ENCODE assay signal across 17 cellular contexts in genomic region chr4:148868207-148868606, GRCh38.
DNase-seq lines count a peak whose midpoint lies in the region; ATAC-seq, FAIRE-seq and TF ChIP-seq lines count a peak whose summit lies in the region.
"Had no signal": no experiment of that assay in that cellular context is flagged by ENCODE, and none has a peak within 500 bp of the region (broad histone marks: within the 10 kb centered on the region; RNA-seq: fewer than 3 reads in every experiment).

No MANE protein-coding gene starts in this region.

- POLR2A ChIA-PET in H1 (lab: Charles Lee; ENCODE audit: partially characterized antibody), result no interaction called here

- H3K27ac ChIP-seq in GM23338 (ENCODE audit: low read depth) (no peak overlapping the region), H1 (ENCODE audit: low read depth, low read length) (no peak overlapping the region)
- H3K27ac ChIP-seq: BLaER1 treated with 17β-estradiol and CSF1 and Interleukin-3, amounts not matched to agents 10 nM and 100 nM had no signal

- H3K9ac ChIP-seq in H1 (replicated peaks in 1 of 4; ENCODE audit: extremely low read depth in 1 of 4, low read depth in 3 of 4, low read length in 3 of 4), result no peak overlapping the region
- H3K9ac ChIP-seq: BLaER1 treated with 17β-estradiol and CSF1 and Interleukin-3, amounts not matched to agents 10 nM and 100 nM had no signal

- H3K9me3 ChIP-seq in H1 (ENCODE audit: insufficient read depth in 2 of 2, low read depth in 1 of 2, low read length in 1 of 2), result no peaks in the 10 kb centered on the region
- H3K9me3 ChIP-seq: BLaER1 treated with 17β-estradiol and CSF1 and Interleukin-3, amounts not matched to agents 10 nM and 100 nM had no signal

- in situ Hi-C loops in astrocyte of the cerebellum (cut with HindIII; ENCODE audit: low sequenced_read_pairs) (no loop called here), GM13976 (cut with MboI; ENCODE audit: low sequenced_read_pairs, unreplicated experiment) (no loop called here)

- no peaks in the 10 kb centered on the region for H3K79me1 ChIP-seq in H1 (ENCODE audit: low read depth, low read length)

- H2BK120ac ChIP-seq in H1 (replicated peaks; ENCODE audit: low read depth, low read length), result no peak overlapping the region

- H2BK12ac ChIP-seq in H1 (ENCODE audit: low read depth, low read length), result no peak overlapping the region

- no peaks in the 10 kb centered on the region for H4K20me1 ChIP-seq in GM23338 (replicated peaks; ENCODE audit: insufficient read depth)
- no peaks in the 10 kb centered on the region for H4K20me1 ChIP-seq in H1 (replicated peaks in 1 of 2; ENCODE audit: control insufficient read depth in 1 of 2, insufficient read depth in 2 of 2, low read length in 2 of 2)
- H4K20me1 ChIP-seq: BLaER1 treated with 17β-estradiol and CSF1 and Interleukin-3, amounts not matched to agents 10 nM and 100 nM had no signal

- H3K23me2 ChIP-seq in H1 (ENCODE audit: low read depth, low read length), result no peaks in the 10 kb centered on the region

- TF ChIP-seq EP300 in H1 (IDR thresholded peaks at IDR 0.05; ENCODE audit: borderline replicate concordance in 1 of 2, low read depth in 2 of 2, low read length in 2 of 2), result no peak

- H3K36me3 Mint-ChIP-seq in GM23338 (ENCODE audit: low read depth), result no peaks in the 10 kb centered on the region
- H3K36me3 Mint-ChIP-seq in type B pancreatic cell, result no peaks in the 10 kb centered on the region
- H3K36me3 Mint-ChIP-seq: CD4-positive, CD25-positive, alpha-beta regulatory T cell had no signal

- H3K27me3 ChIP-seq in GM23338 (ENCODE audit: insufficient read depth) (no peaks in the 10 kb centered on the region), H1 (replicated peaks in 1 of 4; ENCODE audit: control insufficient read depth in 3 of 4, extremely low read depth in 1 of 4, insufficient read depth in 3 of 4, low read length in 3 of 4) (no peaks in the 10 kb centered on the region)
- H3K27me3 ChIP-seq: BLaER1 treated with 17β-estradiol and CSF1 and Interleukin-3, amounts not matched to agents 10 nM and 100 nM had no signal

- ATAC-seq in GM23338 (no peak), GM18498 (IDR thresholded peaks at IDR 0.05; ENCODE audit: unreplicated experiment) (no peak)

- H2AK5ac ChIP-seq in H1 (ENCODE audit: low read depth, low read length), result no peak overlapping the region

- no peak for TF ChIP-seq RAD21 in H1 (IDR thresholded peaks at IDR 0.05 in 1 of 2, conservative IDR thresholded peaks at IDR 0.05 in 1 of 2; ENCODE audit: low read depth in 2 of 2, low read length in 2 of 2)

- H2AFZ ChIP-seq in GM23338 (peak overlapping the region; percentile 32; the same call in 1 of the 2 replicates), H1 (ENCODE audit: low read length) (0 out of 2 replicates have a peak overlapping the region, but pooled peaks have one; percentile 24)

- H3K4me3 ChIP-seq in GM23338 (no peak overlapping the region), astrocyte of the cerebellum (ENCODE audit: low read depth, low read length) (no peak overlapping the region), H1 (ENCODE audit: extremely low read depth in 1 of 4, insufficient read depth in 2 of 4, low read depth in 3 of 4, low read length in 4 of 4) (no peak overlapping the region)
- H3K4me3 ChIP-seq: BLaER1 treated with 17β-estradiol and CSF1 and Interleukin-3, amounts not matched to agents 10 nM and 100 nM had no signal

- H3K9me3 Mint-ChIP-seq in GM23338 (no peaks in the 10 kb centered on the region), type B pancreatic cell (no peaks in the 10 kb centered on the region)
- H3K9me3 Mint-ChIP-seq: H9 had no signal

- no peak overlapping the region for H3K4ac ChIP-seq in H1 (replicated peaks; ENCODE audit: insufficient read length, low read depth, low read length)

- H2BK5ac ChIP-seq in H1 (ENCODE audit: low read depth, low read length), result no peak overlapping the region

- H3K27ac Mint-ChIP-seq in GM23338 (no peak overlapping the region; the same call in 1 of the 2 replicates), type B pancreatic cell (no peak overlapping the region)
- H3K27ac Mint-ChIP-seq: CD4-positive, CD25-positive, alpha-beta regulatory T cell had no signal

- TF ChIP-seq CTCF in GM23338 (conservative IDR thresholded peaks at IDR 0.05; ENCODE audit: low read depth in 2 of 2), result no peak
- no peak for TF ChIP-seq CTCF in astrocyte of the cerebellum (IDR thresholded peaks at IDR 0.05; ENCODE audit: low read depth, low read length, missing control alignments)
- TF ChIP-seq CTCF in H1 (IDR thresholded peaks at IDR 0.05; ENCODE audit: control extremely low read depth in 1 of 3, insufficient read depth in 1 of 3, low read depth in 1 of 3, low read length in 3 of 3), result no peak
- TF ChIP-seq CTCF in type B pancreatic cell (conservative IDR thresholded peaks at IDR 0.05), result no peak
- no peak for TF ChIP-seq CTCF in GM13976 (IDR thresholded peaks at IDR 0.05; ENCODE audit: borderline replicate concordance, control extremely low read depth, extremely low read depth, insufficient read depth, missing control alignments)

- no peak overlapping the region for H2BK15ac ChIP-seq in H1 (ENCODE audit: low read length)

- WGBS in H1 (ENCODE audit: extremely low coverage in 1 of 2, insufficient coverage in 1 of 2, insufficient read length in 1 of 2, insufficient replicate concordance in 2 of 2, low coverage in 1 of 2, low lambda C conversion rate in 2 of 2, missing lambda C conversion rate in 1 of 2), 2 experiments, result 93% methylated on average over 8 of the region's 8 CpGs; no CpG with 5 or more reads in 1 of the 2 experiments

- H3K4me1 ChIP-seq in GM23338 (ENCODE audit: insufficient read depth) (peaks cover 7% of the 10 kb centered on the region), H1 (replicated peaks in 1 of 4; ENCODE audit: control insufficient read depth in 3 of 4, insufficient read depth in 4 of 4, low read length in 3 of 4) (no peaks in the 10 kb centered on the region)
- H3K4me1 ChIP-seq: BLaER1 treated with 17β-estradiol and CSF1 and Interleukin-3, amounts not matched to agents 10 nM and 100 nM had no signal

- H3K36me3 ChIP-seq in GM23338 (ENCODE audit: insufficient read depth) (no peaks in the 10 kb centered on the region), H1 (ENCODE audit: control insufficient read depth in 2 of 4, insufficient read depth in 4 of 4, low read length in 3 of 4) (no peaks in the 10 kb centered on the region)
- H3K36me3 ChIP-seq: BLaER1 treated with 17β-estradiol and CSF1 and Interleukin-3, amounts not matched to agents 10 nM and 100 nM had no signal

- no peak overlapping the region for H3K23ac ChIP-seq in H1 (ENCODE audit: insufficient read length)

- no peak overlapping the region for H4K8ac ChIP-seq in H1 (ENCODE audit: extremely low read depth, insufficient read depth, low read length)

- no peak overlapping the region for H3K18ac ChIP-seq in H1 (ENCODE audit: extremely low read depth, low read length)

- TF ChIP-seq POLR2A in H1 (IDR thresholded peaks at IDR 0.05; ENCODE audit: control extremely low read depth in 1 of 2, low read depth in 2 of 2, low read length in 2 of 2), result no peak

- no peak overlapping the region for H3K14ac ChIP-seq in H1 (ENCODE audit: insufficient read length)

- H3K4me2 ChIP-seq in GM23338 (no peak overlapping the region), H1 (ENCODE audit: insufficient read depth in 1 of 2, low read depth in 2 of 2, low read length in 2 of 2) (no peak overlapping the region)
- H3K4me2 ChIP-seq: BLaER1 treated with 17β-estradiol and CSF1 and Interleukin-3, amounts not matched to agents 10 nM and 100 nM had no signal

- H3K9me2 ChIP-seq in GM23338 (ENCODE audit: insufficient read depth), result peaks cover 6% of the 10 kb centered on the region; the same call in 1 of the 2 replicates

- FAIRE-seq in H1 (lab: Jason Lieb, UNC), result no peak
- FAIRE-seq: GM12891, GM19239 had no signal

- H3K27me3 Mint-ChIP-seq in GM23338 (ENCODE audit: insufficient read depth, low read depth, poor library complexity) (no peaks in the 10 kb centered on the region), type B pancreatic cell (no peaks in the 10 kb centered on the region)
- H3K27me3 Mint-ChIP-seq: CD4-positive, CD25-positive, alpha-beta regulatory T cell had no signal

- no peak overlapping the region for H3K4me3 Mint-ChIP-seq in GM23338
- no peak overlapping the region for H3K4me3 Mint-ChIP-seq in type B pancreatic cell
- H3K4me3 Mint-ChIP-seq: CD4-positive, CD25-positive, alpha-beta regulatory T cell; H9 had no signal

- CTCF ChIA-PET in H1 (lab: Charles Lee; ENCODE audit: partially characterized antibody), result no interaction called here

- H3K79me2 ChIP-seq in GM23338 (replicated peaks; ENCODE audit: insufficient read depth) (no peaks in the 10 kb centered on the region), H1 (ENCODE audit: control insufficient read depth in 1 of 2, insufficient read depth in 2 of 2, low read length in 2 of 2) (no peaks in the 10 kb centered on the region)

- H3K4me1 Mint-ChIP-seq in GM23338 (peaks cover 7% of the 10 kb centered on the region), type B pancreatic cell (ENCODE audit: unreplicated experiment) (no peaks in the 10 kb centered on the region)
- H3K4me1 Mint-ChIP-seq: CD4-positive, CD25-positive, alpha-beta regulatory T cell had no signal

- H4K91ac ChIP-seq in H1 (replicated peaks; ENCODE audit: insufficient read length, low read length), result no peak overlapping the region

- DNase-seq in GM23338 (ENCODE audit: low spot score), result no peak
- peak; percentile 93 for DNase-seq in astrocyte of the cerebellum (ENCODE audit: low read depth)
- DNase-seq in H1 (ENCODE audit: low read depth in 1 of 2, low spot score in 2 of 2), result no peak
- DNase-seq in smooth muscle cell of the brain vasculature (ENCODE audit: low read depth, low spot score), result peak; percentile 33
- DNase-seq in type B pancreatic cell (ENCODE audit: extremely low spot score, unreplicated experiment), result no peak
- no peak for DNase-seq in GM13976 (ENCODE audit: low spot score)
- DNase-seq: 8988T; AML-193; CD4-positive, CD25-positive, alpha-beta regulatory T cell; DMS53; H9; IMR-90; KBM-7 had no signal

- no peaks in the 10 kb centered on the region for H3F3A ChIP-seq in GM23338 (replicated peaks; ENCODE audit: low read depth)

- H3K56ac ChIP-seq in H1 (replicated peaks; ENCODE audit: insufficient read length, low read depth, low read length), result no peak overlapping the region

- no peak overlapping the region for H4K5ac ChIP-seq in H1 (ENCODE audit: insufficient read length, low read depth, low read length)

- no peak overlapping the region for H2BK20ac ChIP-seq in H1 (ENCODE audit: low read length)

TF ChIP-seq in GM23338, 12 proteins besides CTCF, POLR2A, EP300 and RAD21 (continues in another document):
- no peak for TF ChIP-seq POLR2AphosphoS5 (IDR thresholded peaks at IDR 0.05; ENCODE audit: low read depth)

TF ChIP-seq in H1, 55 proteins besides CTCF, POLR2A, EP300 and RAD21 (continues in another document):
- TF ChIP-seq CHD1 (IDR thresholded peaks at IDR 0.05; ENCODE audit: low read depth, low read length) (no peak), FOSL1 (IDR thresholded peaks at IDR 0.05; ENCODE audit: insufficient read depth, low read depth, low read length) (no peak), E2F6 (IDR thresholded peaks at IDR 0.05) (no peak)

Comparison
In these comparisons a context has a peak if more than half of its experiments do, and no peak if none do; other contexts are left out.
1. DNase-seq: peak in astrocyte of the cerebellum (single experiment) and smooth muscle cell of the brain vasculature (single experiment); none in GM23338 (single experiment), H1 (0 of 2), type B pancreatic cell (single experiment) and GM13976 (single experiment).